21 cellular contexts compared by ENCODE assay signal in genomic region chr1:17533201-17533600, GRCh38. TPM values are rescaled to one million over a fixed set of nuclear protein-coding genes. Genes with fewer than 3 reads are reported as not detected.
DNase-seq lines count a peak whose midpoint lies in the region; ATAC-seq, FAIRE-seq and TF ChIP-seq lines count a peak whose summit lies in the region.
"Had no signal": no experiment of that assay in that cellular context is flagged by ENCODE, and none has a peak within 500 bp of the region (broad histone marks: within the 10 kb centered on the region; RNA-seq: fewer than 3 reads in every experiment).

No MANE protein-coding gene starts in this region.

- H3K9ac ChIP-seq in HCT116 (ENCODE audit: low read length) (no peak overlapping the region), K562 (ENCODE audit: insufficient read depth in 1 of 2, low read depth in 2 of 2, low read length in 2 of 2) (no peak overlapping the region), mucosa of rectum (ENCODE audit: low read depth in 1 of 2, low read length in 2 of 2) (no peak overlapping the region), stomach smooth muscle (ENCODE audit: low read length in 2 of 2) (no peak overlapping the region)
- H3K9ac ChIP-seq: KMS-11 had no signal

- TF ChIP-seq RAD21 in HCT116 (IDR thresholded peaks at IDR 0.05; ENCODE audit: low read depth) = no peak
- TF ChIP-seq RAD21 in K562 (CRISPR knock-in tag; conservative IDR thresholded peaks at IDR 0.05 in 1 of 2, IDR thresholded peaks at IDR 0.05 in 1 of 2) = no peak

- no peaks in the 10 kb centered on the region for H3K79me2 ChIP-seq in HCT116 (ENCODE audit: insufficient read depth, low read length)
- no peaks in the 10 kb centered on the region for H3K79me2 ChIP-seq in K562 (ENCODE audit: control insufficient read depth, insufficient read depth, low read length)

- in situ Hi-C loops in K562 (cut with MboI) = no loop called here

- H3K4me1 ChIP-seq in HCT116 (ENCODE audit: control insufficient read depth in 1 of 2, insufficient read depth in 2 of 2, low read length in 2 of 2) = peaks cover 41 to 66% of the 10 kb centered on the region in 2 experiments
- H3K4me1 ChIP-seq in K562 (replicated peaks in 1 of 2; ENCODE audit: control insufficient read depth in 2 of 2, insufficient read depth in 2 of 2, low read length in 2 of 2) = no peaks in the 10 kb centered on the region
- peaks cover 20 to 33% of the 10 kb centered on the region in 2 donors for H3K4me1 ChIP-seq in mucosa of rectum (ENCODE audit: control insufficient read depth in 2 of 2, insufficient read depth in 2 of 2, low read length in 2 of 2)
- peaks cover 52% of the 10 kb centered on the region for H3K4me1 ChIP-seq in stomach smooth muscle (ENCODE audit: control insufficient read depth, insufficient read depth, low read length)
- H3K4me1 ChIP-seq: HAP-1 had no signal

- H4K20me1 ChIP-seq in HCT116 (ENCODE audit: insufficient read depth) = no peaks in the 10 kb centered on the region
- 0 out of 2 replicates have a peak, but pooled peaks cover 4% of the 10 kb centered on the region for H4K20me1 ChIP-seq in K562 (replicated peaks; ENCODE audit: control insufficient read depth, insufficient read depth, low read length)

- no peak for TF ChIP-seq POLR2A in HCT116 (IDR thresholded peaks at IDR 0.05; ENCODE audit: borderline replicate concordance, extremely low read depth, insufficient read depth, insufficient read length)
- no peak for TF ChIP-seq POLR2A in K562 (conservative IDR thresholded peaks at IDR 0.05)

- POLR2A ChIA-PET in HCT116 (lab: Charles Lee) = no interaction called here
- POLR2A ChIA-PET in K562 (lab: Yijun Ruan, JAX) = no interaction called here

- H3K9me1 ChIP-seq in K562 (ENCODE audit: control insufficient read depth, insufficient read depth, low read length) = no peaks in the 10 kb centered on the region

- BruUV-seq in HCT116 (replicated peaks; lab: Mats Ljungman, UMichigan) (no TSS peak), K562 (replicated peaks; lab: Mats Ljungman, UMichigan) (no TSS peak)

- H3K36me3 ChIP-seq in HCT116 (ENCODE audit: control insufficient read depth in 1 of 2, insufficient read depth in 2 of 2, low read length in 2 of 2) (no peaks in the 10 kb centered on the region), K562 (ENCODE audit: control insufficient read depth, insufficient read depth, low read length) (no peaks in the 10 kb centered on the region), mucosa of rectum (ENCODE audit: control insufficient read depth in 2 of 2, insufficient read depth in 2 of 2, low read length in 2 of 2) (peaks cover 0 to 3% of the 10 kb centered on the region in 2 donors), stomach smooth muscle (ENCODE audit: control insufficient read depth in 2 of 2, insufficient read depth in 2 of 2, low read length in 2 of 2) (no peaks in the 10 kb centered on the region)
- H3K36me3 ChIP-seq: HAP-1 had no signal

- ATAC-seq in HCT116 (no peak), K562 (no peak)

- H3K27ac ChIP-seq in HCT116 (ENCODE audit: low read depth, low read length) (no peak overlapping the region), K562 (ENCODE audit: extremely low read depth, low read depth, low read length) (no peak overlapping the region), mucosa of rectum (ENCODE audit: low read depth in 2 of 2, low read length in 2 of 2) (peak overlapping the region; percentile 24 to 93), stomach smooth muscle (ENCODE audit: low read length) (peak overlapping the region; percentile 89)
- H3K27ac ChIP-seq: KMS-11 had no signal

- no peak for TF ChIP-seq CTCF in HCT116 (IDR thresholded peaks at IDR 0.05 in 2 of 3, conservative IDR thresholded peaks at IDR 0.05 in 1 of 3; ENCODE audit: borderline replicate concordance in 1 of 3, insufficient read depth in 1 of 3, low read depth in 2 of 3, low read length in 2 of 3)
- TF ChIP-seq CTCF in K562 (IDR thresholded peaks at IDR 0.05 in 2 of 3, conservative IDR thresholded peaks at IDR 0.05 in 1 of 3; ENCODE audit: insufficient read depth in 2 of 3, low read depth in 1 of 3, low read length in 3 of 3) = no peak

- no peaks in the 10 kb centered on the region for H3K9me3 Mint-ChIP-seq in activated T-helper 1 cell treated with anti-CD3 and anti-CD28 coated beads, Interleukin-12 subunit alpha, Interleukin-12 subunit beta, Interleukin-2, Interleukin-4 antibody, amounts not matched to agents 30 ng/mL and 10 ng/mL and 1 ng/mL, durations not matched to agents 14 hours and 24 hours and 36 hours
- H3K9me3 Mint-ChIP-seq: CD4-positive, alpha-beta T cell had no signal

- H3K4me2 ChIP-seq in HCT116 (ENCODE audit: low read length) (peak overlapping the region; percentile 28; the same call in 1 of the 2 replicates), K562 (ENCODE audit: insufficient read depth, low read length) (no peak overlapping the region)
- H3K4me2 ChIP-seq: KMS-11 had no signal

- no peak overlapping the region for H3K4me3 ChIP-seq in HCT116 (replicated peaks in 1 of 2; ENCODE audit: low read depth in 1 of 2, low read length in 2 of 2)
- H3K4me3 ChIP-seq in K562 = no peak overlapping the region
- H3K4me3 ChIP-seq in mucosa of rectum (ENCODE audit: low read length in 2 of 2) = no peak overlapping the region
- no peak overlapping the region for H3K4me3 ChIP-seq in stomach smooth muscle (ENCODE audit: low read length in 2 of 2)
- H3K4me3 ChIP-seq: HAP-1 had no signal

- intact Hi-C loops in HCT116 (cut with micrococcal nuclease) = no loop called here
- intact Hi-C loops in K562 (cut with micrococcal nuclease) = no loop called here
- intact Hi-C loops in activated T-helper 1 cell treated with anti-CD3 and anti-CD28 coated beads, Interleukin-12 subunit alpha, Interleukin-12 subunit beta, Interleukin-2, Interleukin-4 antibody, amounts not matched to agents 30 ng/mL and 10 ng/mL and 1 ng/mL, durations not matched to agents 14 hours and 24 hours and 36 hours (cut with micrococcal nuclease) = no loop called here

- H3K27me3 ChIP-seq in HCT116 (ENCODE audit: insufficient read depth, low read length) (no peaks in the 10 kb centered on the region), K562 (ENCODE audit: control insufficient read depth in 2 of 2, insufficient read depth in 2 of 2, low read length in 2 of 2) (peaks cover 19 to 56% of the 10 kb centered on the region in 2 experiments; a peak in 4 of 5 replicates), mucosa of rectum (ENCODE audit: control insufficient read depth in 2 of 2, insufficient read depth in 2 of 2, low read length in 2 of 2) (no peaks in the 10 kb centered on the region), stomach smooth muscle (ENCODE audit: control insufficient read depth in 1 of 2, insufficient read depth in 2 of 2, low read length in 2 of 2) (no peaks in the 10 kb centered on the region)

- no peaks in the 10 kb centered on the region for H3K4me1 Mint-ChIP-seq in activated T-helper 1 cell treated with anti-CD3 and anti-CD28 coated beads, Interleukin-12 subunit alpha, Interleukin-12 subunit beta, Interleukin-2, Interleukin-4 antibody, amounts not matched to agents 30 ng/mL and 10 ng/mL and 1 ng/mL, durations not matched to agents 14 hours and 24 hours and 36 hours (ENCODE audit: low read depth)

- no peaks in the 10 kb centered on the region for H3K9me2 ChIP-seq in HCT116 (ENCODE audit: insufficient read depth)

- no peak overlapping the region for H2AFZ ChIP-seq in HCT116 (ENCODE audit: low read depth, low read length, poor library complexity, severe bottlenecking)
- H2AFZ ChIP-seq in K562 (ENCODE audit: low read depth, low read length) = no peak overlapping the region

- CTCF ChIA-PET in HCT116 (lab: Charles Lee) (no interaction called here), K562 (lab: Yijun Ruan, JAX; ENCODE audit: low intra/inter-chr PET ratio) (no interaction called here)

- no peak for FAIRE-seq in K562 (lab: Jason Lieb, UNC)
- FAIRE-seq: G401.6, GM12891 had no signal

- H3K4me3 Mint-ChIP-seq in activated T-helper 1 cell treated with anti-CD3 and anti-CD28 coated beads, Interleukin-12 subunit alpha, Interleukin-12 subunit beta, Interleukin-2, Interleukin-4 antibody, amounts not matched to agents 30 ng/mL and 10 ng/mL and 1 ng/mL, durations not matched to agents 14 hours and 24 hours and 36 hours = no peak overlapping the region
- H3K4me3 Mint-ChIP-seq: B cell; CD4-positive, alpha-beta T cell had no signal

- TF ChIP-seq EP300 in K562 (IDR thresholded peaks at IDR 0.05; ENCODE audit: low read length) = no peak

- RAD21 ChIA-PET in HCT116 (lab: Charles Lee; ENCODE audit: low non-redundant PET in 1 of 2, low total read pairs in 2 of 2, uncharacterized antibody in 2 of 2, unreplicated experiment in 2 of 2) = no interaction called here

- H3K9me3 ChIP-seq in HCT116 (ENCODE audit: control insufficient read depth in 1 of 2, insufficient read depth in 1 of 2, low read depth in 1 of 2, low read length in 2 of 2) (no peaks in the 10 kb centered on the region), K562 (replicated peaks; ENCODE audit: control insufficient read depth, insufficient read depth, low read depth, low read length) (no peaks in the 10 kb centered on the region), mucosa of rectum (ENCODE audit: control insufficient read depth in 2 of 2, low read length in 2 of 2) (no peaks in the 10 kb centered on the region), stomach smooth muscle (ENCODE audit: control insufficient read depth in 2 of 2, low read length in 2 of 2) (no peaks in the 10 kb centered on the region)
- H3K9me3 ChIP-seq: HAP-1 had no signal

- DNase-seq in HCT116 (ENCODE audit: low read depth, low spot score) = no peak
- no peak for DNase-seq in K562 (ENCODE audit: extremely low read depth in 1 of 4, low spot score in 3 of 4)
- DNase-seq in activated naive CD4-positive, alpha-beta T cell treated with Interleukin-2 at 50 U/mL for 16 hours = no peak
- no peak for DNase-seq in activated T-helper 1 cell treated with anti-CD3 and anti-CD28 coated beads, Interleukin-12 subunit alpha, Interleukin-12 subunit beta, Interleukin-2, Interleukin-4 antibody, amounts not matched to agents 30 ng/mL and 10 ng/mL and 1 ng/mL, durations not matched to agents 14 hours and 24 hours and 36 hours (ENCODE audit: low spot score)
- DNase-seq in AML-193 (lab: John Stamatoyannopoulos, UW) = no peak
- DNase-seq in COLO829 (ENCODE audit: low spot score) = no peak
- DNase-seq: CD4-positive, alpha-beta T cell; DMS79 treated with DMSO at 0.1 percent for 48 hours; NCI-H1092 treated with DMSO at 0.1 percent for 48 hours; NCI-H1694; NCI-H69; NK-92 treated with Interleukin-12 subunit alpha and Interleukin-12 subunit beta, amount 100 ng/mL, for 24 hours; OCI-M1; RPMI8226 had no signal

- no peak overlapping the region for H3K27ac Mint-ChIP-seq in activated T-helper 1 cell treated with anti-CD3 and anti-CD28 coated beads, Interleukin-12 subunit alpha, Interleukin-12 subunit beta, Interleukin-2, Interleukin-4 antibody, amounts not matched to agents 30 ng/mL and 10 ng/mL and 1 ng/mL, durations not matched to agents 14 hours and 24 hours and 36 hours
- H3K27ac Mint-ChIP-seq: B cell; CD4-positive, alpha-beta T cell had no signal

- peaks cover 22% of the 10 kb centered on the region for H3K27me3 Mint-ChIP-seq in activated T-helper 1 cell treated with anti-CD3 and anti-CD28 coated beads, Interleukin-12 subunit alpha, Interleukin-12 subunit beta, Interleukin-2, Interleukin-4 antibody, amounts not matched to agents 30 ng/mL and 10 ng/mL and 1 ng/mL, durations not matched to agents 14 hours and 24 hours and 36 hours (ENCODE audit: insufficient read depth)

- H3K36me3 Mint-ChIP-seq in activated T-helper 1 cell treated with anti-CD3 and anti-CD28 coated beads, Interleukin-12 subunit alpha, Interleukin-12 subunit beta, Interleukin-2, Interleukin-4 antibody, amounts not matched to agents 30 ng/mL and 10 ng/mL and 1 ng/mL, durations not matched to agents 14 hours and 24 hours and 36 hours (ENCODE audit: low read depth) = no peaks in the 10 kb centered on the region

- WGBS in K562 (ENCODE audit: insufficient coverage, low coverage, missing lambda C conversion rate) = 4% methylated on average over 4 of the region's 4 CpGs

RNA-seq across cellular contexts. Expression of gene ARHGEF10L, which starts 6.3 kb away (rescaled TPM):
- 14.7 TPM for total RNA-seq in HCT116 (2021; ENCODE audit: unreplicated experiment)
- polyA plus RNA-seq in HCT116 (2012) = 16.1 and 20.4 TPM in 2 replicates
- 0.09 TPM in 1 of 2 replicates, not detected in the other for total RNA-seq in K562 (2011; cell fraction: chromatin; rRNA removed; ENCODE audit: low replicate concordance)
- 0.17 and 0.92 TPM in 2 replicates for total RNA-seq in K562 (2011; cell fraction: nucleolus; rRNA removed)
- 0.07 TPM in 1 of 2 replicates, not detected in the other for total RNA-seq in K562 (2011; cell fraction: nucleoplasm; rRNA removed)
- total RNA-seq in K562 (2014; rRNA removed) = 0.09 TPM in 1 of 2 replicates, not detected in the other
- not detected in 2 replicates for total RNA-seq in K562 (2014; rRNA removed; fragmentation: Illumina TruSeq; extraction: Trizol)
- not detected in 2 replicates for total RNA-seq in K562 (2015; rRNA removed; fragmentation: Illumina TruSeq; extraction: Trizol)
- 0.13 TPM in 2 replicates for total RNA-seq in K562 (2021)
- 0.01 TPM in 1 of 2 replicates, not detected in the other for polyA plus RNA-seq in K562 (2011; rRNA removed)
- 0.27 TPM in 1 of 2 replicates, not detected in the other for polyA plus RNA-seq in K562 (2011; cell fraction: cytosol; rRNA removed)
- 0.41 and 0.52 TPM in 2 replicates for polyA plus RNA-seq in K562 (2011; cell fraction: nucleus; rRNA removed)
- not detected in 2 replicates for polyA plus RNA-seq in K562 (2012)
- not detected in 2 replicates for polyA plus RNA-seq in K562 (2014; fragmentation: Illumina TruSeq; extraction: Trizol)
- not detected for polyA plus RNA-seq in K562 (2014; fragmentation: Nextera tagmentation; extraction: Ambion mirVana)
- polyA plus RNA-seq in K562 (2014; rRNA removed) = not detected in 2 replicates
- polyA minus RNA-seq in K562 (2011; rRNA and poly(A)+ RNA removed) = not detected in 2 replicates
- polyA minus RNA-seq in K562 (2011; cell fraction: cytosol; rRNA and poly(A)+ RNA removed) = 0.46 TPM in 1 of 2 replicates, not detected in the other
- polyA minus RNA-seq in K562 (2011; cell fraction: nucleus; rRNA and poly(A)+ RNA removed) = 0.13 TPM in 1 of 2 replicates, not detected in the other
- total RNA-seq in activated T-helper 1 cell treated with anti-CD3 and anti-CD28 coated beads, Interleukin-12 subunit alpha, Interleukin-12 subunit beta, Interleukin-2, Interleukin-4 antibody, amounts not matched to agents 30 ng/mL and 10 ng/mL and 1 ng/mL, durations not matched to agents 14 hours and 24 hours and 36 hours = not detected in 2 replicates

Comparison
In these comparisons a context has a peak if more than half of its experiments do, and no peak if none do; other contexts are left out.
1. H3K27ac ChIP-seq: peak in mucosa of rectum (2 of 2) and stomach smooth muscle (single experiment); none in HCT116 (single experiment) and K562 (single experiment).